Comparison of ENCODE assay signal across 19 cellular contexts in the genomic region with DNA sequence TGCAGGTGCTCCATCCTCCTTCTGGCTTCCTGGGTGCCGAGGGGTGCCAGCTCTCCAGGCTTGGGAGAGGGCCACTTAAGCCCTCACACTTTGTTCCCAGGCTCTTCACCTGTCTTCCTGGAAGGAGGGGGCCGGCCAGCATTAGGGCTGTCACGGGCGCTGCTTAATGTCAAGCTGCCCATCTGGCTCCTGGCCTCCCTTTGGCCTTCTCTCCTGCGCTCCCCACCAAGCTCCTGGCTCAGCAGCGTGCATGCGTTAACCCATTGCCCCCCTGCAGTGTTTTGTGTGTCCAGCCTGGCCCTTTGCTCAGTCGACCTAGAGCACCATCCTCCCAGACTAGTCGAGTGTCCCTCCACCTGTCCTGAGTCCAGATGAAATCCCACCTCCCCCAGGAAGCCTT. TPM values are rescaled to one million over a fixed set of nuclear protein-coding genes. Genes with fewer than 3 reads are reported as not detected.
A peak's percentile ranks its signal among the peaks of the same experiment; 100 is the strongest.
DNase-seq lines count a peak whose midpoint lies in the region; ATAC-seq and TF ChIP-seq lines count a peak whose summit lies in the region.
"Had no signal": no experiment of that assay in that cellular context is flagged by ENCODE, and none has a peak within 500 bp of the region (broad histone marks: within the 10 kb centered on the region; RNA-seq: fewer than 3 reads in every experiment).

No MANE protein-coding gene starts in this region.

- TF ChIP-seq CTCF in neural progenitor cell (IDR thresholded peaks at IDR 0.05) = no peak

- H3K4me2 ChIP-seq in neural progenitor cell = peak overlapping the region; percentile 65

- WGBS in aorta, 2 donors = 43 to 46% methylated on average over 9 of the region's 9 CpGs

- H3K9me3 ChIP-seq in neural progenitor cell (ENCODE audit: low read depth) = no peaks in the 10 kb centered on the region
- no peaks in the 10 kb centered on the region for H3K9me3 ChIP-seq in aorta (ENCODE audit: control insufficient read depth, low read length)
- H3K9me3 ChIP-seq: vagina had no signal

- intact Hi-C loops in aorta (cut with DNase I) = no loop called here

- H3K4me3 Mint-ChIP-seq in IgD-negative memory B cell (no peak overlapping the region), neural progenitor cell (no peak overlapping the region)
- no peak overlapping the region for H3K4me3 Mint-ChIP-seq in stimulated activated naive CD8-positive, alpha-beta T cell treated with anti-CD3 and anti-CD28 coated beads, Interleukin-15, amount 100 ng/mL, for 72 hours
- H3K4me3 Mint-ChIP-seq: activated naive CD8-positive, alpha-beta T cell treated with anti-CD3 and anti-CD28 coated beads, Interleukin-2, amount 10 ng/mL, durations not matched to agents 7 days and 5 days; CD4-positive, alpha-beta T cell; natural killer cell; WTC11 had no signal

- peaks cover 29% of the 10 kb centered on the region for H3K27me3 Mint-ChIP-seq in IgD-negative memory B cell
- H3K27me3 Mint-ChIP-seq in neural progenitor cell (ENCODE audit: insufficient read depth, low read depth) = peaks cover 20% of the 10 kb centered on the region
- peaks cover 42% of the 10 kb centered on the region for H3K27me3 Mint-ChIP-seq in stimulated activated naive CD8-positive, alpha-beta T cell treated with anti-CD3 and anti-CD28 coated beads, Interleukin-15, amount 100 ng/mL, for 72 hours

- no peaks in the 10 kb centered on the region for H3K9me3 Mint-ChIP-seq in IgD-negative memory B cell
- H3K9me3 Mint-ChIP-seq in neural progenitor cell = no peaks in the 10 kb centered on the region
- no peaks in the 10 kb centered on the region for H3K9me3 Mint-ChIP-seq in stimulated activated naive CD8-positive, alpha-beta T cell treated with anti-CD3 and anti-CD28 coated beads, Interleukin-15, amount 100 ng/mL, for 72 hours
- H3K9me3 Mint-ChIP-seq: activated naive CD8-positive, alpha-beta T cell treated with anti-CD3 and anti-CD28 coated beads, Interleukin-2, amount 10 ng/mL, durations not matched to agents 7 days and 5 days; CD4-positive, alpha-beta T cell; natural killer cell; WTC11 had no signal

- DNase-seq in NCI-H510A (lab: John Stamatoyannopoulos, UW) (peak; percentile 43), cerebellar cortex (ENCODE audit: low spot score) (peak; percentile 92), neural progenitor cell (ENCODE audit: low spot score) (no peak), aorta (no peak)
- DNase-seq in stimulated activated naive CD8-positive, alpha-beta T cell treated with anti-CD3 and anti-CD28 coated beads, Interleukin-15, amount 100 ng/mL, for 72 hours = no peak
- no peak for DNase-seq in stimulated activated CD4-positive, alpha-beta T cell treated with anti-CD3 and anti-CD28 coated beads, Interleukin-4, amount 100 ng/mL, for 1 hour
- DNase-seq: activated naive CD8-positive, alpha-beta T cell treated with anti-CD3 and anti-CD28 coated beads, Interleukin-2, amount 10 ng/mL, durations not matched to agents 7 days and 5 days; CD4-positive, alpha-beta T cell; DMS 273 treated with DMSO at 0.1 percent for 48 hours; HCEC 1CT; KBM-7; natural killer cell; NCI-H187 treated with DMSO at 0.1 percent for 48 hours; T-helper 9 cell had no signal

- no peaks in the 10 kb centered on the region for H3K79me2 ChIP-seq in neural progenitor cell (ENCODE audit: low read depth)

- H3K4me1 ChIP-seq in neural progenitor cell = peaks cover 61% of the 10 kb centered on the region
- no peaks in the 10 kb centered on the region for H3K4me1 ChIP-seq in aorta (ENCODE audit: control insufficient read depth in 1 of 2, insufficient read depth in 2 of 2, low read length in 2 of 2)
- H3K4me1 ChIP-seq: vagina had no signal

- H4K20me1 ChIP-seq in neural progenitor cell (ENCODE audit: low read depth) = no peaks in the 10 kb centered on the region

- no peak overlapping the region for H3K9ac ChIP-seq in neural progenitor cell

- H3K36me3 ChIP-seq in neural progenitor cell (no peaks in the 10 kb centered on the region), aorta (ENCODE audit: control insufficient read depth in 1 of 2, insufficient read depth in 2 of 2, low read length in 1 of 2) (no peaks in the 10 kb centered on the region)
- H3K36me3 ChIP-seq: vagina had no signal

- peaks cover 1% of the 10 kb centered on the region for H3K36me3 Mint-ChIP-seq in IgD-negative memory B cell
- H3K36me3 Mint-ChIP-seq in neural progenitor cell = no peaks in the 10 kb centered on the region
- H3K36me3 Mint-ChIP-seq: activated naive CD8-positive, alpha-beta T cell treated with anti-CD3 and anti-CD28 coated beads, Interleukin-2, amount 10 ng/mL, durations not matched to agents 7 days and 5 days; natural killer cell; WTC11 had no signal

- H3K27me3 ChIP-seq in neural progenitor cell (no peaks in the 10 kb centered on the region), aorta (ENCODE audit: control insufficient read depth in 1 of 2, insufficient read depth in 2 of 2, low read length in 1 of 2) (no peaks in the 10 kb centered on the region)
- H3K27me3 ChIP-seq: vagina had no signal

- H3K4me1 Mint-ChIP-seq in IgD-negative memory B cell (peaks cover 0 to 12% (median 6%) of the 10 kb centered on the region in 3 donors), neural progenitor cell (peaks cover 59% of the 10 kb centered on the region)
- H3K4me1 Mint-ChIP-seq in stimulated activated naive CD8-positive, alpha-beta T cell treated with anti-CD3 and anti-CD28 coated beads, Interleukin-15, amount 100 ng/mL, for 72 hours = peaks cover 6% of the 10 kb centered on the region
- H3K4me1 Mint-ChIP-seq: activated naive CD8-positive, alpha-beta T cell treated with anti-CD3 and anti-CD28 coated beads, Interleukin-2, amount 10 ng/mL, durations not matched to agents 7 days and 5 days; natural killer cell had no signal

- peak overlapping the region in 2 of 3 donors; percentile 29 to 57 for H3K27ac Mint-ChIP-seq in IgD-negative memory B cell
- H3K27ac Mint-ChIP-seq in neural progenitor cell = no peak overlapping the region
- no peak overlapping the region for H3K27ac Mint-ChIP-seq in stimulated activated naive CD8-positive, alpha-beta T cell treated with anti-CD3 and anti-CD28 coated beads, Interleukin-15, amount 100 ng/mL, for 72 hours
- H3K27ac Mint-ChIP-seq: activated naive CD8-positive, alpha-beta T cell treated with anti-CD3 and anti-CD28 coated beads, Interleukin-2, amount 10 ng/mL, durations not matched to agents 7 days and 5 days; CD4-positive, alpha-beta T cell; natural killer cell; WTC11 had no signal

- H3K4me3 ChIP-seq in neural progenitor cell (no peak overlapping the region), aorta (ENCODE audit: low read length in 2 of 2) (no peak overlapping the region)
- H3K4me3 ChIP-seq: coronary artery, vagina had no signal

- H2AFZ ChIP-seq in neural progenitor cell (replicated peaks) = no peak overlapping the region

- H3K27ac ChIP-seq in neural progenitor cell = no peak overlapping the region
- H3K27ac ChIP-seq in aorta (ENCODE audit: low read depth in 1 of 2, low read length in 2 of 2) = no peak overlapping the region
- H3K27ac ChIP-seq: coronary artery, vagina had no signal

- no peak for ATAC-seq in aorta (ENCODE audit: low FRiP score)
- ATAC-seq in stimulated activated naive CD8-positive, alpha-beta T cell treated with anti-CD3 and anti-CD28 coated beads, Interleukin-15, amount 100 ng/mL, for 72 hours = no peak
- ATAC-seq: left lobe of liver, natural killer cell had no signal

- peaks cover 48% of the 10 kb centered on the region for H3F3A ChIP-seq in neural progenitor cell (ENCODE audit: low read depth)

RNA-seq across cellular contexts. Expression of a gene that starts 21.3 kb away (rescaled TPM):
- 0.84 TPM for polyA plus RNA-seq in IgD-negative memory B cell
- 1.0 and 1.2 TPM in 2 replicates for total RNA-seq in neural progenitor cell (ENCODE audit: low replicate concordance)
- total RNA-seq in aorta = 1 to 10 TPM; 1.8 to 5.3 TPM
- polyA plus RNA-seq in aorta = under 1 TPM; 0.25 to 0.33 TPM

Comparison
In these comparisons a context has a peak if more than half of its experiments do, and no peak if none do; other contexts are left out.
1. H3K27ac Mint-ChIP-seq: peak in IgD-negative memory B cell (2 of 3); none in neural progenitor cell (single experiment) and stimulated activated naive CD8-positive, alpha-beta T cell treated with anti-CD3 and anti-CD28 coated beads, Interleukin-15, amount 100 ng/mL, for 72 hours (0 of 2).
2. DNase-seq: peak in NCI-H510A (single experiment) and cerebellar cortex (single experiment); none in neural progenitor cell (single experiment), aorta (0 of 2), stimulated activated naive CD8-positive, alpha-beta T cell treated with anti-CD3 and anti-CD28 coated beads, Interleukin-15, amount 100 ng/mL, for 72 hours (0 of 2) and stimulated activated CD4-positive, alpha-beta T cell treated with anti-CD3 and anti-CD28 coated beads, Interleukin-4, amount 100 ng/mL, for 1 hour (single experiment).